ENCODE assay signal across 1 cellular context in genomic region chr13:51771418-51772104, GRCh38.
TF ChIP-seq lines count a peak whose summit lies in the region.

No MANE protein-coding gene starts in this region.

TF ChIP-seq in GM23338, 12 proteins besides CTCF, POLR2A, EP300 and RAD21 (continued from another document):
- TF ChIP-seq ZNF462 (CRISPR knock-in tag; IDR thresholded peaks at IDR 0.05) (no peak), CREB1 (CRISPR knock-in tag; IDR thresholded peaks at IDR 0.05; ENCODE audit: low read depth) (no peak), POLR2AphosphoS5 (IDR thresholded peaks at IDR 0.05; ENCODE audit: low read depth) (no peak), STAT1 (IDR thresholded peaks at IDR 0.05; ENCODE audit: unreplicated experiment) (no peak), JUNB (IDR thresholded peaks at IDR 0.05; ENCODE audit: unreplicated experiment) (no peak), REST (IDR thresholded peaks at IDR 0.05; ENCODE audit: unreplicated experiment) (no peak)
